ENCODE assay signal across 13 cellular contexts in genomic region chr11:102410382-102410784, GRCh38. TPM values are rescaled to one million over a fixed set of nuclear protein-coding genes. Genes with fewer than 3 reads are reported as not detected.
A peak's percentile ranks its signal among the peaks of the same experiment; 100 is the strongest.
DNase-seq lines count a peak whose midpoint lies in the region; ATAC-seq and TF ChIP-seq lines count a peak whose summit lies in the region.
"Had no signal": no experiment of that assay in that cellular context is flagged by ENCODE, and none has a peak within 500 bp of the region (broad histone marks: within the 10 kb centered on the region; RNA-seq: fewer than 3 reads in every experiment).

No MANE protein-coding gene starts in this region.

- peak overlapping the region in 2 of 3 donors; percentile 80 to 89 for H3K27ac Mint-ChIP-seq in CD4-positive, CD25-positive, alpha-beta regulatory T cell
- H3K27ac Mint-ChIP-seq in mesothelial cell of epicardium: peak overlapping the region; percentile 73

- peaks cover 83% of the 10 kb centered on the region for H3K4me1 ChIP-seq in CD4-positive, CD25-positive, alpha-beta regulatory T cell (ENCODE audit: control insufficient read depth, insufficient read depth, low read length, poor library complexity, severe bottlenecking)
- H3K4me1 ChIP-seq: ascending aorta had no signal

- no peaks in the 10 kb centered on the region for H3K27me3 ChIP-seq in CD4-positive, CD25-positive, alpha-beta regulatory T cell (ENCODE audit: control insufficient read depth, insufficient read depth, low read length)
- H3K27me3 ChIP-seq: ascending aorta, MG63, upper lobe of left lung had no signal

- H3K4me3 Mint-ChIP-seq in CD4-positive, CD25-positive, alpha-beta regulatory T cell: peak overlapping the region in 3 of 4 donors; percentile 68 to 75 (median 75)
- no peak overlapping the region for H3K4me3 Mint-ChIP-seq in mesothelial cell of epicardium

- H3K36me3 ChIP-seq in CD4-positive, CD25-positive, alpha-beta regulatory T cell (ENCODE audit: control insufficient read depth, insufficient read depth, low read length): peaks cover 18% of the 10 kb centered on the region

- H3K4me3 ChIP-seq in CD4-positive, CD25-positive, alpha-beta regulatory T cell (ENCODE audit: low read depth, low read length): peak overlapping the region; percentile 1
- H3K4me3 ChIP-seq in cardiac fibroblast (replicated peaks in 1 of 2; ENCODE audit: low read depth in 2 of 2, low read length in 2 of 2): no peak overlapping the region
- H3K4me3 ChIP-seq: ascending aorta, MG63, upper lobe of left lung had no signal

- peaks cover 35 to 96% (median 70%) of the 10 kb centered on the region in 4 donors for H3K4me1 Mint-ChIP-seq in CD4-positive, CD25-positive, alpha-beta regulatory T cell
- H3K4me1 Mint-ChIP-seq in mesothelial cell of epicardium: peaks cover 13% of the 10 kb centered on the region

- no peak for DNase-seq in CD4-positive, CD25-positive, alpha-beta regulatory T cell
- DNase-seq in HCEC 1CT (peak; percentile 7), cardiac fibroblast (ENCODE audit: low read depth in 2 of 2) (peak; percentile 33 to 63), mesothelial cell of epicardium (ENCODE audit: low spot score in 2 of 2, unreplicated experiment in 2 of 2) (no peak), T-helper 2 cell (no peak), retina (no peak), NCI-H2081 (lab: John Stamatoyannopoulos, UW) (no peak)
- DNase-seq: activated CD8-positive, alpha-beta memory T cell treated with anti-CD3 and anti-CD28 coated beads for 24 hours; MG63; NCI-H526 treated with DMSO at 0.1 percent for 48 hours; upper lobe of left lung had no signal

- no peak for ATAC-seq in CD4-positive, CD25-positive, alpha-beta regulatory T cell (ENCODE audit: low read depth in 2 of 2)
- no peak for ATAC-seq in GM21717 (IDR thresholded peaks at IDR 0.05; ENCODE audit: unreplicated experiment)

- TF ChIP-seq CTCF in cardiac fibroblast (IDR thresholded peaks at IDR 0.05; ENCODE audit: low read depth, low read length) (no peak), mesothelial cell of epicardium (IDR thresholded peaks at IDR 0.05; ENCODE audit: unreplicated experiment) (no peak)

- no peaks in the 10 kb centered on the region for H3K9me3 ChIP-seq in CD4-positive, CD25-positive, alpha-beta regulatory T cell (ENCODE audit: control insufficient read depth in 2 of 2, low read length in 2 of 2)
- H3K9me3 ChIP-seq: ascending aorta, upper lobe of left lung had no signal

- no peaks in the 10 kb centered on the region for H3K27me3 Mint-ChIP-seq in CD4-positive, CD25-positive, alpha-beta regulatory T cell
- H3K27me3 Mint-ChIP-seq in mesothelial cell of epicardium (ENCODE audit: low read depth): no peaks in the 10 kb centered on the region

- no peaks in the 10 kb centered on the region for H3K9me3 Mint-ChIP-seq in CD4-positive, CD25-positive, alpha-beta regulatory T cell
- H3K9me3 Mint-ChIP-seq in mesothelial cell of epicardium: peaks cover 17% of the 10 kb centered on the region

- H3K36me3 Mint-ChIP-seq in CD4-positive, CD25-positive, alpha-beta regulatory T cell: peaks cover 32% of the 10 kb centered on the region
- peaks cover 25% of the 10 kb centered on the region for H3K36me3 Mint-ChIP-seq in mesothelial cell of epicardium

- H3K27ac ChIP-seq in CD4-positive, CD25-positive, alpha-beta regulatory T cell (ENCODE audit: insufficient read depth, low read length, poor library complexity, severe bottlenecking): no peak overlapping the region
- H3K27ac ChIP-seq: ascending aorta had no signal

RNA-seq across cellular contexts. Expression of gene TMEM123, which starts 42.2 kb away (rescaled TPM):
- 330 TPM for total RNA-seq in CD4-positive, CD25-positive, alpha-beta regulatory T cell
- 100 to 1,000 TPM; 583 to 771 (median 683) TPM for polyA plus RNA-seq in CD4-positive, CD25-positive, alpha-beta regulatory T cell
- total RNA-seq in mesothelial cell of epicardium: 131 to 144 TPM (median 137 TPM) in 3 replicates

Comparison
In these comparisons a context has a peak if more than half of its experiments do, and no peak if none do; other contexts are left out.
1. DNase-seq: peak in HCEC 1CT (single experiment) and cardiac fibroblast (2 of 2); none in CD4-positive, CD25-positive, alpha-beta regulatory T cell (0 of 3), mesothelial cell of epicardium (0 of 2), T-helper 2 cell (0 of 5), retina (single experiment) and NCI-H2081 (0 of 2).